Comparison of ENCODE assay signal across 1 cellular context in the genomic region with DNA sequence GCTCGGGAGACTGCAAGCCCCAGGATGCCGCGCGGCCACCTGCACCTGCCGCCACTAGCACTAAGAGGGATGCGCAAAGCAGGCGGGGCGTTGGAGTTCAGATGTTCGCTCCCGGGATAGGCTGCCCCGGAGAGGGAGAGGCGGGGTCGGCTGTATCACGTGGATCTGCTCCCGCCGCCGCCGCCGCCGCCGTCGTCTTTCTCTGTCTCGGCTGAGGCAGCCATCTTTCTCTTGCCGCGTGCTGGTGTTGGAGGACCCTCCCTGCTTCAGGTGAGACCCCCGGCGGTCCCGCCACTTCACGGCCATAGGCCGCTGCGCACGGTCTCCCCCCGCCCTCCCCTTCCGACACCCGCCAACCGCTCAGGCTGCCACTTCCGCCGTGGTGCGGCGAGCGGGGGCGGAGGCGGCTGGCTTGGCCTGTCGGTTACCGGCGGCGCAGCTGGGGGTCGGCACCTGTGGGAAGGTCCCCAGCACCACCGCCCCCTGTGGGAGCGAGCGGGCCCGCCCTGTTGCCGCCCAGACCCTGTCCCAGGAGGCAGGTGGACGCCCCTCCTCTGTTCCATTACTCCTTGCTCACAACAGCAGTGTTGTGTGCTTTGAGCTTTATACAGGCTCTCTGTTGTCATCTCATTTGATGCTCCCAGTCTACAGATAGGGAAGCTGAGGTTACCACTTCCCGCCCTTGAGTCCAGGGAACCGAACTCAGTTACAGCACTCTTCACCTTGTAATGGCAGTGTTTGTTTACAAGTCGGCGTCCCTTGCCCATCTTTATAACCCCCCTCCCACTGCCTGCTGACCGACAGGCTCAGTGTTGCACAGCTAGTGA.
TF ChIP-seq lines count a peak whose summit lies in the region.

Gene BTF3L4, plus strand, starts transcription at position 186 of the 827 bp plus-strand sequence. CDS start 3,553 bp downstream, outside the sequence.

TF ChIP-seq in GM12878, 131 proteins besides CTCF, POLR2A, EP300 and RAD21 (continued from another document and continues in another):
- TF ChIP-seq, protein P1, sequence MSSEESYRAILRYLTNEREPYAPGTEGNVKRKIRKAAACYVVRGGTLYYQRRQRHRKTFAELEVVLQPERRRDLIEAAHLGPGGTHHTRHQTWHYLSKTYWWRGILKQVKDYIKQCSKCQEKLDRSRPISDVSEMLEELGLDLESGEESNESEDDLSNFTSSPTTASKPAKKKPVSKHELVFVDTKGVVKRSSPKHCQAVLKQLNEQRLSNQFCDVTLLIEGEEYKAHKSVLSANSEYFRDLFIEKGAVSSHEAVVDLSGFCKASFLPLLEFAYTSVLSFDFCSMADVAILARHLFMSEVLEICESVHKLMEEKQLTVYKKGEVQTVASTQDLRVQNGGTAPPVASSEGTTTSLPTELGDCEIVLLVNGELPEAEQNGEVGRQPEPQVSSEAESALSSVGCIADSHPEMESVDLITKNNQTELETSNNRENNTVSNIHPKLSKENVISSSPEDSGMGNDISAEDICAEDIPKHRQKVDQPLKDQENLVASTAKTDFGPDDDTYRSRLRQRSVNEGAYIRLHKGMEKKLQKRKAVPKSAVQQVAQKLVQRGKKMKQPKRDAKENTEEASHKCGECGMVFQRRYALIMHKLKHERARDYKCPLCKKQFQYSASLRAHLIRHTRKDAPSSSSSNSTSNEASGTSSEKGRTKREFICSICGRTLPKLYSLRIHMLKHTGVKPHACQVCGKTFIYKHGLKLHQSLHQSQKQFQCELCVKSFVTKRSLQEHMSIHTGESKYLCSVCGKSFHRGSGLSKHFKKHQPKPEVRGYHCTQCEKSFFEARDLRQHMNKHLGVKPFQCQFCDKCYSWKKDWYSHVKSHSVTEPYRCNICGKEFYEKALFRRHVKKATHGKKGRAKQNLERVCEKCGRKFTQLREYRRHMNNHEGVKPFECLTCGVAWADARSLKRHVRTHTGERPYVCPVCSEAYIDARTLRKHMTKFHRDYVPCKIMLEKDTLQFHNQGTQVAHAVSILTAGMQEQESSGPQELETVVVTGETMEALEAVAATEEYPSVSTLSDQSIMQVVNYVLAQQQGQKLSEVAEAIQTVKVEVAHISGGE (CRISPR knock-in tag; IDR thresholded peaks at IDR 0.05): no peak
- TF ChIP-seq JUNB (IDR thresholded peaks at IDR 0.05): no peak
- TF ChIP-seq BACH1 (IDR thresholded peaks at IDR 0.05; ENCODE audit: borderline replicate concordance): peak; percentile 20; the same call in 1 of the 2 replicates
- TF ChIP-seq CBX5 (IDR thresholded peaks at IDR 0.05; ENCODE audit: low read depth): no peak
- no peak for TF ChIP-seq KAT2A (conservative IDR thresholded peaks at IDR 0.05; ENCODE audit: control insufficient read depth, low read depth, low read length)
- no peak for TF ChIP-seq ZNF384 (IDR thresholded peaks at IDR 0.05; ENCODE audit: borderline replicate concordance, low read depth, low read length)
- TF ChIP-seq STAT1 (conservative IDR thresholded peaks at IDR 0.05): no peak
- TF ChIP-seq NR2C2 (IDR thresholded peaks at IDR 0.05; ENCODE audit: borderline replicate concordance, control insufficient read depth, insufficient read length, low read depth): no peak
- no peak; the same call in none of the 2 replicates for TF ChIP-seq RB1 (IDR thresholded peaks at IDR 0.05; ENCODE audit: borderline replicate concordance)
- TF ChIP-seq ZNF207 (IDR thresholded peaks at IDR 0.05; ENCODE audit: borderline replicate concordance): peak; percentile 74; the same call in 1 of the 2 replicates
- TF ChIP-seq NR2F1 (conservative IDR thresholded peaks at IDR 0.05): peak; percentile 45; the same call in 1 of the 2 replicates
- peak; percentile 90 for TF ChIP-seq RAD51 (IDR thresholded peaks at IDR 0.05)
- TF ChIP-seq ZSCAN29 (IDR thresholded peaks at IDR 0.05): no peak
- no peak for TF ChIP-seq E2F8 (IDR thresholded peaks at IDR 0.05; ENCODE audit: low read depth, partially characterized antibody)
- peak; percentile 67; the same call in 1 of the 2 replicates for TF ChIP-seq SIN3A (IDR thresholded peaks at IDR 0.05; ENCODE audit: low read depth, low read length)
- peak; percentile 69 for TF ChIP-seq NR2C1 (IDR thresholded peaks at IDR 0.05)
- no peak for TF ChIP-seq JUND (IDR thresholded peaks at IDR 0.05; ENCODE audit: low read depth, low read length)
- no peak for TF ChIP-seq ZZZ3 (IDR thresholded peaks at IDR 0.05; ENCODE audit: control insufficient read depth, insufficient read length, low read depth)
- TF ChIP-seq, protein P2, sequence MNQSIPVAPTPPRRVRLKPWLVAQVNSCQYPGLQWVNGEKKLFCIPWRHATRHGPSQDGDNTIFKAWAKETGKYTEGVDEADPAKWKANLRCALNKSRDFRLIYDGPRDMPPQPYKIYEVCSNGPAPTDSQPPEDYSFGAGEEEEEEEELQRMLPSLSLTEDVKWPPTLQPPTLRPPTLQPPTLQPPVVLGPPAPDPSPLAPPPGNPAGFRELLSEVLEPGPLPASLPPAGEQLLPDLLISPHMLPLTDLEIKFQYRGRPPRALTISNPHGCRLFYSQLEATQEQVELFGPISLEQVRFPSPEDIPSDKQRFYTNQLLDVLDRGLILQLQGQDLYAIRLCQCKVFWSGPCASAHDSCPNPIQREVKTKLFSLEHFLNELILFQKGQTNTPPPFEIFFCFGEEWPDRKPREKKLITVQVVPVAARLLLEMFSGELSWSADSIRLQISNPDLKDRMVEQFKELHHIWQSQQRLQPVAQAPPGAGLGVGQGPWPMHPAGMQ (IDR thresholded peaks at IDR 0.05; ENCODE audit: borderline replicate concordance): 0 out of 2 replicates have a peak, but pooled peaks have one; percentile 29
- no peak for TF ChIP-seq SUPT20H (IDR thresholded peaks at IDR 0.05; ENCODE audit: borderline replicate concordance, control insufficient read depth, low read depth, low read length)
- TF ChIP-seq USF1 (IDR thresholded peaks at IDR 0.05; ENCODE audit: borderline replicate concordance, extremely low read length, insufficient read depth, low read depth, low read length): peak; percentile 54
- no peak for TF ChIP-seq NFXL1 (IDR thresholded peaks at IDR 0.05; ENCODE audit: borderline replicate concordance)
- peak; percentile 84 for TF ChIP-seq TCF12 (IDR thresholded peaks at IDR 0.05; ENCODE audit: low read depth, low read length)
- TF ChIP-seq, protein P3, sequence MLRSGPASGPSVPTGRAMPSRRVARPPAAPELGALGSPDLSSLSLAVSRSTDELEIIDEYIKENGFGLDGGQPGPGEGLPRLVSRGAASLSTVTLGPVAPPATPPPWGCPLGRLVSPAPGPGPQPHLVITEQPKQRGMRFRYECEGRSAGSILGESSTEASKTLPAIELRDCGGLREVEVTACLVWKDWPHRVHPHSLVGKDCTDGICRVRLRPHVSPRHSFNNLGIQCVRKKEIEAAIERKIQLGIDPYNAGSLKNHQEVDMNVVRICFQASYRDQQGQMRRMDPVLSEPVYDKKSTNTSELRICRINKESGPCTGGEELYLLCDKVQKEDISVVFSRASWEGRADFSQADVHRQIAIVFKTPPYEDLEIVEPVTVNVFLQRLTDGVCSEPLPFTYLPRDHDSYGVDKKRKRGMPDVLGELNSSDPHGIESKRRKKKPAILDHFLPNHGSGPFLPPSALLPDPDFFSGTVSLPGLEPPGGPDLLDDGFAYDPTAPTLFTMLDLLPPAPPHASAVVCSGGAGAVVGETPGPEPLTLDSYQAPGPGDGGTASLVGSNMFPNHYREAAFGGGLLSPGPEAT (IDR thresholded peaks at IDR 0.05; ENCODE audit: low read depth): no peak
- TF ChIP-seq PKNOX1 (IDR thresholded peaks at IDR 0.05): peak; percentile 92
- TF ChIP-seq IKZF2 (IDR thresholded peaks at IDR 0.05): no peak
- no peak for TF ChIP-seq YBX1 (IDR thresholded peaks at IDR 0.05)
- no peak for TF ChIP-seq NFYA (IDR thresholded peaks at IDR 0.05; ENCODE audit: borderline replicate concordance, low read depth, low read length)
- TF ChIP-seq SMAD1 (IDR thresholded peaks at IDR 0.05; ENCODE audit: low read depth, partially characterized antibody): peak; percentile 53
- TF ChIP-seq, protein P4, sequence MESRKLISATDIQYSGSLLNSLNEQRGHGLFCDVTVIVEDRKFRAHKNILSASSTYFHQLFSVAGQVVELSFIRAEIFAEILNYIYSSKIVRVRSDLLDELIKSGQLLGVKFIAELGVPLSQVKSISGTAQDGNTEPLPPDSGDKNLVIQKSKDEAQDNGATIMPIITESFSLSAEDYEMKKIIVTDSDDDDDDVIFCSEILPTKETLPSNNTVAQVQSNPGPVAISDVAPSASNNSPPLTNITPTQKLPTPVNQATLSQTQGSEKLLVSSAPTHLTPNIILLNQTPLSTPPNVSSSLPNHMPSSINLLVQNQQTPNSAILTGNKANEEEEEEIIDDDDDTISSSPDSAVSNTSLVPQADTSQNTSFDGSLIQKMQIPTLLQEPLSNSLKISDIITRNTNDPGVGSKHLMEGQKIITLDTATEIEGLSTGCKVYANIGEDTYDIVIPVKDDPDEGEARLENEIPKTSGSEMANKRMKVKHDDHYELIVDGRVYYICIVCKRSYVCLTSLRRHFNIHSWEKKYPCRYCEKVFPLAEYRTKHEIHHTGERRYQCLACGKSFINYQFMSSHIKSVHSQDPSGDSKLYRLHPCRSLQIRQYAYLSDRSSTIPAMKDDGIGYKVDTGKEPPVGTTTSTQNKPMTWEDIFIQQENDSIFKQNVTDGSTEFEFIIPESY (IDR thresholded peaks at IDR 0.05): no peak
- TF ChIP-seq EED (IDR thresholded peaks at IDR 0.05; ENCODE audit: low read depth): peak; percentile 17; the same call in 1 of the 2 replicates
- no peak for TF ChIP-seq MTA3 (IDR thresholded peaks at IDR 0.05; ENCODE audit: borderline replicate concordance, low read length)
- TF ChIP-seq FOXK2 (IDR thresholded peaks at IDR 0.05): no peak
- TF ChIP-seq GATAD2B (conservative IDR thresholded peaks at IDR 0.05; ENCODE audit: low read depth): peak; percentile 97
- TF ChIP-seq, protein P5, sequence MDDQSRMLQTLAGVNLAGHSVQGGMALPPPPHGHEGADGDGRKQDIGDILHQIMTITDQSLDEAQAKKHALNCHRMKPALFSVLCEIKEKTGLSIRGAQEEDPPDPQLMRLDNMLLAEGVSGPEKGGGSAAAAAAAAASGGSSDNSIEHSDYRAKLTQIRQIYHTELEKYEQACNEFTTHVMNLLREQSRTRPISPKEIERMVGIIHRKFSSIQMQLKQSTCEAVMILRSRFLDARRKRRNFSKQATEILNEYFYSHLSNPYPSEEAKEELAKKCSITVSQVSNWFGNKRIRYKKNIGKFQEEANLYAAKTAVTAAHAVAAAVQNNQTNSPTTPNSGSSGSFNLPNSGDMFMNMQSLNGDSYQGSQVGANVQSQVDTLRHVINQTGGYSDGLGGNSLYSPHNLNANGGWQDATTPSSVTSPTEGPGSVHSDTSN (IDR thresholded peaks at IDR 0.05; ENCODE audit: insufficient replicate concordance, low read depth, low read length): peak; percentile 74
- no peak for TF ChIP-seq IRF3 (IDR thresholded peaks at IDR 0.05)
- TF ChIP-seq BRCA1 (IDR thresholded peaks at IDR 0.05; ENCODE audit: low read depth, low read length): no peak
- TF ChIP-seq RFX5 (IDR thresholded peaks at IDR 0.05; ENCODE audit: low read depth, low read length): no peak; the same call in 1 of the 2 replicates
- peak; percentile 68; the same call in 1 of the 2 replicates for TF ChIP-seq MXI1 (IDR thresholded peaks at IDR 0.05; ENCODE audit: low read depth, low read length)
- no peak for TF ChIP-seq KLF5 (IDR thresholded peaks at IDR 0.05; ENCODE audit: partially characterized antibody)
- TF ChIP-seq MLLT1 (IDR thresholded peaks at IDR 0.05): peak; percentile 76
- TF ChIP-seq FOXM1 (IDR thresholded peaks at IDR 0.05; ENCODE audit: low read depth, low read length): no peak
